In the genomic region with DNA sequence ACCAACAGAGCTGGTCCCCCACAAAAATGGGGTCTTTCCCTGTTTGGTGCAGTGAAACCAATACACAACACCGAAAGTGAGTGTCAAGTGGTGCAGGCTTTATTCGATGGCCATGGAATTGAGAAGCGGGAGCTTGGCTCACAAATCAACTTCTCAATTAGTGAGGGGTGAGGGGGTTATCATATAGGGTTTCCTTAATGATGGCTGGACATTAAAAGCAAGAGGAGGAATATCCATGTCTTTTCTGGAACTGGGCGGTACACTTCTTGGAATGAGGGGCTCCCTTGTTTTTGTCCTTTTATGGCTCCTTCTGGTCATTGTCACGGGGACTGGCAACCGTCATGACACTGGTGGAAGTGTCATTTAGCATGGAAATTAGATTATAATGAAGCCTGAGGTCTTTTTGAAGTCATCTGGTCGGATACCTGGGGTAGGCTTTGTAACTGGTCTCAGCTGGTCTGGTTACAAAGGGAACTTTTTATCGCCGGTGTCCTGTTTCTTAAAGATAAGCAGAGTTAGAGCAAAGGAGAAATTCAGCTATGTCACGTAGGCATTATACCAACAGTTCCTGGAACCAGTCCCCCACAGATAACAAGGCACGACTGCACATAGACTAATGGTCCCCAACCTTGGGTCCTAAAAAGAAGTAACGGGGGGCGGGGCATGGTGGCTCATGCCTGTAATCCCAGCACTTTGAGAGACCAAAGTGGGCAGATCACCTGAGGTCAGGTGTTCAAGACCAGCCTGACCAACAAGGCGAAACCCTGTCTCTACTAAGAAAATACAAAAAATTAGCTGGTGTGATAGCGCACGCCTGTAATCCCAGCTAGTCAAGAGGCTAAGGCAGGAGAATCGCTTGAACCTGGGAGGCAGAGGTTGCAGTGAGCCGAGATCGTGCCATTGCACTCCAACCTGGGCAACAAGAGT, we compare ENCODE assay signal across 1 cellular context.
TF ChIP-seq lines count a peak whose summit lies in the region.

No MANE protein-coding gene starts in this region.

TF ChIP-seq in K562, 482 proteins besides CTCF, POLR2A, EP300 and RAD21 (continued from another document and continues in another):
- TF ChIP-seq, protein P1, sequence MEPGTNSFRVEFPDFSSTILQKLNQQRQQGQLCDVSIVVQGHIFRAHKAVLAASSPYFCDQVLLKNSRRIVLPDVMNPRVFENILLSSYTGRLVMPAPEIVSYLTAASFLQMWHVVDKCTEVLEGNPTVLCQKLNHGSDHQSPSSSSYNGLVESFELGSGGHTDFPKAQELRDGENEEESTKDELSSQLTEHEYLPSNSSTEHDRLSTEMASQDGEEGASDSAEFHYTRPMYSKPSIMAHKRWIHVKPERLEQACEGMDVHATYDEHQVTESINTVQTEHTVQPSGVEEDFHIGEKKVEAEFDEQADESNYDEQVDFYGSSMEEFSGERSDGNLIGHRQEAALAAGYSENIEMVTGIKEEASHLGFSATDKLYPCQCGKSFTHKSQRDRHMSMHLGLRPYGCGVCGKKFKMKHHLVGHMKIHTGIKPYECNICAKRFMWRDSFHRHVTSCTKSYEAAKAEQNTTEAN (CRISPR knock-in tag; IDR thresholded peaks at IDR 0.05), result no peak
- TF ChIP-seq NFE2L1 (tag; IDR thresholded peaks at IDR 0.05; ENCODE audit: borderline replicate concordance, low read depth) (peak; percentile 37; the same call in 1 of the 2 replicates), TCF7 (IDR thresholded peaks at IDR 0.05; ENCODE audit: borderline replicate concordance) (peak; percentile 89; the same call in 1 of the 2 replicates), STAT5A (IDR thresholded peaks at IDR 0.05; ENCODE audit: borderline replicate concordance, low read length) (peak; percentile 98), ZNF583 (CRISPR knock-in tag; IDR thresholded peaks at IDR 0.05) (peak; percentile 92), FOSL1 (tag; conservative IDR thresholded peaks at IDR 0.05) (peak; percentile 85), DNMT1 (IDR thresholded peaks at IDR 0.05) (peak; percentile 97), SMARCC2 (IDR thresholded peaks at IDR 0.05; ENCODE audit: low read depth) (peak; percentile 97), HMG20B (CRISPR knock-in tag; IDR thresholded peaks at IDR 0.05) (no peak), XRCC3 (IDR thresholded peaks at IDR 0.05) (no peak), MTA1 (IDR thresholded peaks at IDR 0.05; ENCODE audit: borderline replicate concordance) (peak; percentile 81), ZNF175 (CRISPR knock-in tag; IDR thresholded peaks at IDR 0.05; ENCODE audit: low read depth) (peak; percentile 67; the same call in 1 of the 2 replicates), ZNF76 (CRISPR knock-in tag; IDR thresholded peaks at IDR 0.05; ENCODE audit: borderline replicate concordance) (peak; percentile 56; the same call in 1 of the 2 replicates)
- TF ChIP-seq, protein P2, sequence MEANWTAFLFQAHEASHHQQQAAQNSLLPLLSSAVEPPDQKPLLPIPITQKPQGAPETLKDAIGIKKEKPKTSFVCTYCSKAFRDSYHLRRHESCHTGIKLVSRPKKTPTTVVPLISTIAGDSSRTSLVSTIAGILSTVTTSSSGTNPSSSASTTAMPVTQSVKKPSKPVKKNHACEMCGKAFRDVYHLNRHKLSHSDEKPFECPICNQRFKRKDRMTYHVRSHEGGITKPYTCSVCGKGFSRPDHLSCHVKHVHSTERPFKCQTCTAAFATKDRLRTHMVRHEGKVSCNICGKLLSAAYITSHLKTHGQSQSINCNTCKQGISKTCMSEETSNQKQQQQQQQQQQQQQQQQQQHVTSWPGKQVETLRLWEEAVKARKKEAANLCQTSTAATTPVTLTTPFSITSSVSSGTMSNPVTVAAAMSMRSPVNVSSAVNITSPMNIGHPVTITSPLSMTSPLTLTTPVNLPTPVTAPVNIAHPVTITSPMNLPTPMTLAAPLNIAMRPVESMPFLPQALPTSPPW (CRISPR knock-in tag; IDR thresholded peaks at IDR 0.05), result peak; percentile 75
- TF ChIP-seq, protein P3, sequence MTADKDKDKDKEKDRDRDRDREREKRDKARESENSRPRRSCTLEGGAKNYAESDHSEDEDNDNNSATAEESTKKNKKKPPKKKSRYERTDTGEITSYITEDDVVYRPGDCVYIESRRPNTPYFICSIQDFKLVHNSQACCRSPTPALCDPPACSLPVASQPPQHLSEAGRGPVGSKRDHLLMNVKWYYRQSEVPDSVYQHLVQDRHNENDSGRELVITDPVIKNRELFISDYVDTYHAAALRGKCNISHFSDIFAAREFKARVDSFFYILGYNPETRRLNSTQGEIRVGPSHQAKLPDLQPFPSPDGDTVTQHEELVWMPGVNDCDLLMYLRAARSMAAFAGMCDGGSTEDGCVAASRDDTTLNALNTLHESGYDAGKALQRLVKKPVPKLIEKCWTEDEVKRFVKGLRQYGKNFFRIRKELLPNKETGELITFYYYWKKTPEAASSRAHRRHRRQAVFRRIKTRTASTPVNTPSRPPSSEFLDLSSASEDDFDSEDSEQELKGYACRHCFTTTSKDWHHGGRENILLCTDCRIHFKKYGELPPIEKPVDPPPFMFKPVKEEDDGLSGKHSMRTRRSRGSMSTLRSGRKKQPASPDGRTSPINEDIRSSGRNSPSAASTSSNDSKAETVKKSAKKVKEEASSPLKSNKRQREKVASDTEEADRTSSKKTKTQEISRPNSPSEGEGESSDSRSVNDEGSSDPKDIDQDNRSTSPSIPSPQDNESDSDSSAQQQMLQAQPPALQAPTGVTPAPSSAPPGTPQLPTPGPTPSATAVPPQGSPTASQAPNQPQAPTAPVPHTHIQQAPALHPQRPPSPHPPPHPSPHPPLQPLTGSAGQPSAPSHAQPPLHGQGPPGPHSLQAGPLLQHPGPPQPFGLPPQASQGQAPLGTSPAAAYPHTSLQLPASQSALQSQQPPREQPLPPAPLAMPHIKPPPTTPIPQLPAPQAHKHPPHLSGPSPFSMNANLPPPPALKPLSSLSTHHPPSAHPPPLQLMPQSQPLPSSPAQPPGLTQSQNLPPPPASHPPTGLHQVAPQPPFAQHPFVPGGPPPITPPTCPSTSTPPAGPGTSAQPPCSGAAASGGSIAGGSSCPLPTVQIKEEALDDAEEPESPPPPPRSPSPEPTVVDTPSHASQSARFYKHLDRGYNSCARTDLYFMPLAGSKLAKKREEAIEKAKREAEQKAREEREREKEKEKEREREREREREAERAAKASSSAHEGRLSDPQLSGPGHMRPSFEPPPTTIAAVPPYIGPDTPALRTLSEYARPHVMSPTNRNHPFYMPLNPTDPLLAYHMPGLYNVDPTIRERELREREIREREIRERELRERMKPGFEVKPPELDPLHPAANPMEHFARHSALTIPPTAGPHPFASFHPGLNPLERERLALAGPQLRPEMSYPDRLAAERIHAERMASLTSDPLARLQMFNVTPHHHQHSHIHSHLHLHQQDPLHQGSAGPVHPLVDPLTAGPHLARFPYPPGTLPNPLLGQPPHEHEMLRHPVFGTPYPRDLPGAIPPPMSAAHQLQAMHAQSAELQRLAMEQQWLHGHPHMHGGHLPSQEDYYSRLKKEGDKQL (CRISPR knock-in tag; IDR thresholded peaks at IDR 0.05; ENCODE audit: borderline replicate concordance), result no peak
- TF ChIP-seq, protein P4, sequence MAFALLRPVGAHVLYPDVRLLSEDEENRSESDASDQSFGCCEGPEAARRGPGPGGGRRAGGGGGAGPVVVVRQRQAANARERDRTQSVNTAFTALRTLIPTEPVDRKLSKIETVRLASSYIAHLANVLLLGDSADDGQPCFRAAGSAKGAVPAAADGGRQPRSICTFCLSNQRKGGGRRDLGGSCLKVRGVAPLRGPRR (CRISPR knock-in tag; IDR thresholded peaks at IDR 0.05), result peak; percentile 38; the same call in 1 of the 2 replicates
- TF ChIP-seq, protein P5, sequence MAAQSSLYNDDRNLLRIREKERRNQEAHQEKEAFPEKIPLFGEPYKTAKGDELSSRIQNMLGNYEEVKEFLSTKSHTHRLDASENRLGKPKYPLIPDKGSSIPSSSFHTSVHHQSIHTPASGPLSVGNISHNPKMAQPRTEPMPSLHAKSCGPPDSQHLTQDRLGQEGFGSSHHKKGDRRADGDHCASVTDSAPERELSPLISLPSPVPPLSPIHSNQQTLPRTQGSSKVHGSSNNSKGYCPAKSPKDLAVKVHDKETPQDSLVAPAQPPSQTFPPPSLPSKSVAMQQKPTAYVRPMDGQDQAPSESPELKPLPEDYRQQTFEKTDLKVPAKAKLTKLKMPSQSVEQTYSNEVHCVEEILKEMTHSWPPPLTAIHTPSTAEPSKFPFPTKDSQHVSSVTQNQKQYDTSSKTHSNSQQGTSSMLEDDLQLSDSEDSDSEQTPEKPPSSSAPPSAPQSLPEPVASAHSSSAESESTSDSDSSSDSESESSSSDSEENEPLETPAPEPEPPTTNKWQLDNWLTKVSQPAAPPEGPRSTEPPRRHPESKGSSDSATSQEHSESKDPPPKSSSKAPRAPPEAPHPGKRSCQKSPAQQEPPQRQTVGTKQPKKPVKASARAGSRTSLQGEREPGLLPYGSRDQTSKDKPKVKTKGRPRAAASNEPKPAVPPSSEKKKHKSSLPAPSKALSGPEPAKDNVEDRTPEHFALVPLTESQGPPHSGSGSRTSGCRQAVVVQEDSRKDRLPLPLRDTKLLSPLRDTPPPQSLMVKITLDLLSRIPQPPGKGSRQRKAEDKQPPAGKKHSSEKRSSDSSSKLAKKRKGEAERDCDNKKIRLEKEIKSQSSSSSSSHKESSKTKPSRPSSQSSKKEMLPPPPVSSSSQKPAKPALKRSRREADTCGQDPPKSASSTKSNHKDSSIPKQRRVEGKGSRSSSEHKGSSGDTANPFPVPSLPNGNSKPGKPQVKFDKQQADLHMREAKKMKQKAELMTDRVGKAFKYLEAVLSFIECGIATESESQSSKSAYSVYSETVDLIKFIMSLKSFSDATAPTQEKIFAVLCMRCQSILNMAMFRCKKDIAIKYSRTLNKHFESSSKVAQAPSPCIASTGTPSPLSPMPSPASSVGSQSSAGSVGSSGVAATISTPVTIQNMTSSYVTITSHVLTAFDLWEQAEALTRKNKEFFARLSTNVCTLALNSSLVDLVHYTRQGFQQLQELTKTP (IDR thresholded peaks at IDR 0.05; ENCODE audit: low read depth in 1 of 2, partially characterized antibody in 2 of 2), result peak; percentile 73 to 88
- TF ChIP-seq, protein P6, sequence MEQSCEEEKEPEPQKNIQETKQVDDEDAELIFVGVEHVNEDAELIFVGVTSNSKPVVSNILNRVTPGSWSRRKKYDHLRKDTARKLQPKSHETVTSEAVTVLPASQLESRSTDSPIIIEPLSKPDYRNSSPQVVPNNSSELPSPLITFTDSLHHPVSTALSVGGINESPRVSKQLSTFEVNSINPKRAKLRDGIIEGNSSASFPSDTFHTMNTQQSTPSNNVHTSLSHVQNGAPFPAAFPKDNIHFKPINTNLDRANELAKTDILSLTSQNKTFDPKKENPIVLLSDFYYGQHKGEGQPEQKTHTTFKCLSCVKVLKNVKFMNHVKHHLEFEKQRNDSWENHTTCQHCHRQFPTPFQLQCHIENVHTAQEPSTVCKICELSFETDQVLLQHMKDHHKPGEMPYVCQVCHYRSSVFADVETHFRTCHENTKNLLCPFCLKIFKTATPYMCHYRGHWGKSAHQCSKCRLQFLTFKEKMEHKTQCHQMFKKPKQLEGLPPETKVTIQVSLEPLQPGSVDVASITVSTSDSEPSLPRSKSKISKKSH (CRISPR knock-in tag; IDR thresholded peaks at IDR 0.05), result no peak
- TF ChIP-seq, protein P7, sequence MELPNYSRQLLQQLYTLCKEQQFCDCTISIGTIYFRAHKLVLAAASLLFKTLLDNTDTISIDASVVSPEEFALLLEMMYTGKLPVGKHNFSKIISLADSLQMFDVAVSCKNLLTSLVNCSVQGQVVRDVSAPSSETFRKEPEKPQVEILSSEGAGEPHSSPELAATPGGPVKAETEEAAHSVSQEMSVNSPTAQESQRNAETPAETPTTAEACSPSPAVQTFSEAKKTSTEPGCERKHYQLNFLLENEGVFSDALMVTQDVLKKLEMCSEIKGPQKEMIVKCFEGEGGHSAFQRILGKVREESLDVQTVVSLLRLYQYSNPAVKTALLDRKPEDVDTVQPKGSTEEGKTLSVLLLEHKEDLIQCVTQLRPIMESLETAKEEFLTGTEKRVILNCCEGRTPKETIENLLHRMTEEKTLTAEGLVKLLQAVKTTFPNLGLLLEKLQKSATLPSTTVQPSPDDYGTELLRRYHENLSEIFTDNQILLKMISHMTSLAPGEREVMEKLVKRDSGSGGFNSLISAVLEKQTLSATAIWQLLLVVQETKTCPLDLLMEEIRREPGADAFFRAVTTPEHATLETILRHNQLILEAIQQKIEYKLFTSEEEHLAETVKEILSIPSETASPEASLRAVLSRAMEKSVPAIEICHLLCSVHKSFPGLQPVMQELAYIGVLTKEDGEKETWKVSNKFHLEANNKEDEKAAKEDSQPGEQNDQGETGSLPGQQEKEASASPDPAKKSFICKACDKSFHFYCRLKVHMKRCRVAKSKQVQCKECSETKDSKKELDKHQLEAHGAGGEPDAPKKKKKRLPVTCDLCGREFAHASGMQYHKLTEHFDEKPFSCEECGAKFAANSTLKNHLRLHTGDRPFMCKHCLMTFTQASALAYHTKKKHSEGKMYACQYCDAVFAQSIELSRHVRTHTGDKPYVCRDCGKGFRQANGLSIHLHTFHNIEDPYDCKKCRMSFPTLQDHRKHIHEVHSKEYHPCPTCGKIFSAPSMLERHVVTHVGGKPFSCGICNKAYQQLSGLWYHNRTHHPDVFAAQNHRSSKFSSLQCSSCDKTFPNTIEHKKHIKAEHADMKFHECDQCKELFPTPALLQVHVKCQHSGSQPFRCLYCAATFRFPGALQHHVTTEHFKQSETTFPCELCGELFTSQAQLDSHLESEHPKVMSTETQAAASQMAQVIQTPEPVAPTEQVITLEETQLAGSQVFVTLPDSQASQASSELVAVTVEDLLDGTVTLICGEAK (IDR thresholded peaks at IDR 0.05), result peak; percentile 62; the same call in 1 of the 2 replicates
- TF ChIP-seq, protein P7 (CRISPR knock-in tag; IDR thresholded peaks at IDR 0.05), result no peak
